In the genomic region with DNA sequence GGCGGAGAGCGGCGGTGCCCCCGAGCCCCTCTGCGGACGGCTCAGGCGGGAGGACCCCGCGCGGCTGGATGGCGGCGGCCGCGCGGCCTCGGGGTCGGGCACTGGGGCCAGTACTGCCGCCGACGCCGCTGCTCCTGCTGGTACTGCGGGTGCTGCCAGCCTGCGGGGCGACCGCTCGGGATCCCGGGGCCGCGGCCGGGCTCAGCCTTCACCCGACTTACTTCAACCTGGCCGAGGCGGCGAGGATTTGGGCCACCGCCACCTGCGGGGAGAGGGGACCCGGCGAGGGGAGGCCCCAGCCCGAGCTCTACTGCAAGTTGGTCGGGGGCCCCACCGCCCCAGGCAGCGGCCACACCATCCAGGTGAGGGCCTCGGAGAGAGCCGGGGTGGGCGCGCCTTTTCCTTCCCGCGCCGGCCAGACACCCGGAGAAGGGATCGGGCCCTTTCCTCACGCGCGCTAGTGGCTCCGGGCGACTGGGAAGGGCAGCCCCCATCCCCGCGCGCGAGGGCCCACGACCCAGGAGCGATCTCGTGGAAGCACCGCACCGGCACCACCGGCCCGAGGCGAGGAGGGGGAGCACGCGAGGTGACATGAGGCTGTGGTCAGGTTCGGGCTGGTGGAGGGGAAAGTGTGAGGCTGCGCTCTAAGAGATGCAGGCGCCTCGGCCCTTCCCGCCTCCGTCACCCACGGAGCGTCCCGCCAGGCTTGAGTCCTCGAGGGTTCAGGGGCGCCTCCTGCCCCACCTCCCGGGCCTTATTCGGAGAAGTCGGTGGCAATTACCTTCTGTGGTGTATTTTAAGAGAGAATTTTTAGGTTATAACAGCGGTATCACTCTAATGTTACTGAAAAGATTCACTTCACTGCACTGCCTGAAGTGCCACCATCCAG, we compare ENCODE assay signal across 2 cellular contexts.
TF ChIP-seq lines count a peak whose summit lies in the region.

No MANE protein-coding gene starts in this region.

TF ChIP-seq in A549, 52 proteins besides CTCF, POLR2A, EP300 and RAD21 (continued from another document):
- TF ChIP-seq, protein P1, sequence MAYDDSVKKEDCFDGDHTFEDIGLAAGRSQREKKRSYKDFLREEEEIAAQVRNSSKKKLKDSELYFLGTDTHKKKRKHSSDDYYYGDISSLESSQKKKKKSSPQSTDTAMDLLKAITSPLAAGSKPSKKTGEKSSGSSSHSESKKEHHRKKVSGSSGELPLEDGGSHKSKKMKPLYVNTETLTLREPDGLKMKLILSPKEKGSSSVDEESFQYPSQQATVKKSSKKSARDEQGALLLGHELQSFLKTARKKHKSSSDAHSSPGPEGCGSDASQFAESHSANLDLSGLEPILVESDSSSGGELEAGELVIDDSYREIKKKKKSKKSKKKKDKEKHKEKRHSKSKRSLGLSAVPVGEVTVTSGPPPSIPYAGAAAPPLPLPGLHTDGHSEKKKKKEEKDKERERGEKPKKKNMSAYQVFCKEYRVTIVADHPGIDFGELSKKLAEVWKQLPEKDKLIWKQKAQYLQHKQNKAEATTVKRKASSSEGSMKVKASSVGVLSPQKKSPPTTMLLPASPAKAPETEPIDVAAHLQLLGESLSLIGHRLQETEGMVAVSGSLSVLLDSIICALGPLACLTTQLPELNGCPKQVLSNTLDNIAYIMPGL (CRISPR knock-in tag; IDR thresholded peaks at IDR 0.05; ENCODE audit: borderline replicate concordance), result no peak
- TF ChIP-seq RNF2 (IDR thresholded peaks at IDR 0.05; ENCODE audit: borderline replicate concordance, low read depth) (peak; percentile 62; the same call in 1 of the 2 replicates), PHF8 (IDR thresholded peaks at IDR 0.05; ENCODE audit: borderline replicate concordance, low read depth) (0 out of 2 replicates have a peak, but pooled peaks have one; percentile 16), FOSB (CRISPR knock-in tag; IDR thresholded peaks at IDR 0.05) (no peak), ZNF302 (CRISPR knock-in tag; IDR thresholded peaks at IDR 0.05) (no peak)

TF ChIP-seq in GM23338, 12 proteins besides CTCF, POLR2A, EP300 and RAD21 (continued from another document):
- TF ChIP-seq, protein P2, sequence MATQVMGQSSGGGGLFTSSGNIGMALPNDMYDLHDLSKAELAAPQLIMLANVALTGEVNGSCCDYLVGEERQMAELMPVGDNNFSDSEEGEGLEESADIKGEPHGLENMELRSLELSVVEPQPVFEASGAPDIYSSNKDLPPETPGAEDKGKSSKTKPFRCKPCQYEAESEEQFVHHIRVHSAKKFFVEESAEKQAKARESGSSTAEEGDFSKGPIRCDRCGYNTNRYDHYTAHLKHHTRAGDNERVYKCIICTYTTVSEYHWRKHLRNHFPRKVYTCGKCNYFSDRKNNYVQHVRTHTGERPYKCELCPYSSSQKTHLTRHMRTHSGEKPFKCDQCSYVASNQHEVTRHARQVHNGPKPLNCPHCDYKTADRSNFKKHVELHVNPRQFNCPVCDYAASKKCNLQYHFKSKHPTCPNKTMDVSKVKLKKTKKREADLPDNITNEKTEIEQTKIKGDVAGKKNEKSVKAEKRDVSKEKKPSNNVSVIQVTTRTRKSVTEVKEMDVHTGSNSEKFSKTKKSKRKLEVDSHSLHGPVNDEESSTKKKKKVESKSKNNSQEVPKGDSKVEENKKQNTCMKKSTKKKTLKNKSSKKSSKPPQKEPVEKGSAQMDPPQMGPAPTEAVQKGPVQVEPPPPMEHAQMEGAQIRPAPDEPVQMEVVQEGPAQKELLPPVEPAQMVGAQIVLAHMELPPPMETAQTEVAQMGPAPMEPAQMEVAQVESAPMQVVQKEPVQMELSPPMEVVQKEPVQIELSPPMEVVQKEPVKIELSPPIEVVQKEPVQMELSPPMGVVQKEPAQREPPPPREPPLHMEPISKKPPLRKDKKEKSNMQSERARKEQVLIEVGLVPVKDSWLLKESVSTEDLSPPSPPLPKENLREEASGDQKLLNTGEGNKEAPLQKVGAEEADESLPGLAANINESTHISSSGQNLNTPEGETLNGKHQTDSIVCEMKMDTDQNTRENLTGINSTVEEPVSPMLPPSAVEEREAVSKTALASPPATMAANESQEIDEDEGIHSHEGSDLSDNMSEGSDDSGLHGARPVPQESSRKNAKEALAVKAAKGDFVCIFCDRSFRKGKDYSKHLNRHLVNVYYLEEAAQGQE (IDR thresholded peaks at IDR 0.05; ENCODE audit: unreplicated experiment), result no peak
- TF ChIP-seq EZH2 (IDR thresholded peaks at IDR 0.05; ENCODE audit: low read depth, unreplicated experiment) (peak; percentile 80), STAT1 (IDR thresholded peaks at IDR 0.05; ENCODE audit: unreplicated experiment) (no peak)
TF ChIP-seq in GM23338: peak in this region for 1.
